23 cellular contexts compared by ENCODE assay signal in genomic region chr16:55559933-55560516, GRCh38. TPM values are rescaled to one million over a fixed set of nuclear protein-coding genes. Genes with fewer than 3 reads are reported as not detected.
A peak's percentile ranks its signal among the peaks of the same experiment; 100 is the strongest.
DNase-seq lines count a peak whose midpoint lies in the region; ATAC-seq and TF ChIP-seq lines count a peak whose summit lies in the region.
"Had no signal": no experiment of that assay in that cellular context is flagged by ENCODE, and none has a peak within 500 bp of the region (broad histone marks: within the 10 kb centered on the region; RNA-seq: fewer than 3 reads in every experiment).

No MANE protein-coding gene starts in this region.

- H3K36me3 ChIP-seq in cardiac muscle cell (no peaks in the 10 kb centered on the region), mucosa of descending colon (ENCODE audit: low read depth) (no peaks in the 10 kb centered on the region), upper lobe of right lung (no peaks in the 10 kb centered on the region)
- H3K36me3 ChIP-seq: Peyer's patch, SJSA1 had no signal

- H3K36me3 Mint-ChIP-seq in activated CD8-positive, alpha-beta memory T cell treated with anti-CD3 and anti-CD28 coated beads, Interleukin-2, amount 10 ng/mL, durations not matched to agents 7 days and 5 days, result no peaks in the 10 kb centered on the region
- H3K36me3 Mint-ChIP-seq: CD4-positive, CD25-positive, alpha-beta regulatory T cell had no signal

- H3K27ac ChIP-seq in cardiac muscle cell (peak overlapping the region; percentile 42), epithelial cell of prostate (peak overlapping the region; percentile 53), upper lobe of right lung (peak overlapping the region; percentile 31)
- H3K27ac ChIP-seq: HL-60, Peyer's patch, SJSA1 had no signal

- H3K27me3 Mint-ChIP-seq in activated CD8-positive, alpha-beta memory T cell treated with anti-CD3 and anti-CD28 coated beads, Interleukin-2, amount 10 ng/mL, durations not matched to agents 7 days and 5 days, result peaks cover 20% of the 10 kb centered on the region

- no peak for TF ChIP-seq CTCF in cardiac muscle cell (IDR thresholded peaks at IDR 0.05; ENCODE audit: low read depth, low read length)
- no peak for TF ChIP-seq CTCF in mucosa of descending colon (IDR thresholded peaks at IDR 0.05)
- no peak for TF ChIP-seq CTCF in upper lobe of right lung (IDR thresholded peaks at IDR 0.05)

- H3K9me3 Mint-ChIP-seq in activated CD8-positive, alpha-beta memory T cell treated with anti-CD3 and anti-CD28 coated beads, Interleukin-2, amount 10 ng/mL, durations not matched to agents 7 days and 5 days (ENCODE audit: low read depth), result peaks cover 2% of the 10 kb centered on the region

- peaks cover 19% of the 10 kb centered on the region for H3K4me1 ChIP-seq in cardiac muscle cell (ENCODE audit: low read depth)
- peaks cover 12% of the 10 kb centered on the region for H3K4me1 ChIP-seq in mucosa of descending colon (ENCODE audit: low read depth)
- H3K4me1 ChIP-seq in upper lobe of right lung, result peaks cover 19% of the 10 kb centered on the region
- H3K4me1 ChIP-seq: Peyer's patch had no signal

- H3K9me3 ChIP-seq in cardiac muscle cell (ENCODE audit: low read depth) (no peaks in the 10 kb centered on the region), mucosa of descending colon (no peaks in the 10 kb centered on the region), upper lobe of right lung (no peaks in the 10 kb centered on the region)
- H3K9me3 ChIP-seq: Peyer's patch, SJSA1 had no signal

- no peaks in the 10 kb centered on the region for H3K4me1 Mint-ChIP-seq in activated CD8-positive, alpha-beta memory T cell treated with anti-CD3 and anti-CD28 coated beads, Interleukin-2, amount 10 ng/mL, durations not matched to agents 7 days and 5 days
- H3K4me1 Mint-ChIP-seq: CD4-positive, CD25-positive, alpha-beta regulatory T cell had no signal

- DNase-seq in cardiac muscle cell (ENCODE audit: low read depth in 1 of 2, low spot score in 1 of 2) (peak in 1 of 2 donors; percentile 41), Right ventricle myocardium inferior (ENCODE audit: missing footprints) (no peak), epithelial cell of prostate (ENCODE audit: low read depth, low spot score) (no peak), mucosa of descending colon (no peak), upper lobe of right lung (no peak), NCI-H2171 (lab: John Stamatoyannopoulos, UW) (no peak)
- no peak for DNase-seq in activated CD8-positive, alpha-beta memory T cell treated with anti-CD3 and anti-CD28 coated beads, Interleukin-2, amount 10 ng/mL, durations not matched to agents 7 days and 5 days
- DNase-seq: CD4-positive, CD25-positive, alpha-beta regulatory T cell; EL; GF-D8; KBM-7; NCI-H1092; NCI-H1436; NCI-H187 treated with DMSO at 0.1 percent for 48 hours; NCI-H524 treated with DMSO at 0.1 percent for 48 hours; NCI-H82; Peyer's patch had no signal

- intact Hi-C loops in Right ventricle myocardium inferior (cut with DNase I) (no loop called here), mucosa of descending colon (cut with DNase I, micrococcal nuclease) (no loop called here), upper lobe of right lung (cut with DNase I) (no loop called here)

- H3K27me3 ChIP-seq in cardiac muscle cell (no peaks in the 10 kb centered on the region), upper lobe of right lung (no peaks in the 10 kb centered on the region)
- H3K27me3 ChIP-seq: Peyer's patch, SJSA1 had no signal

- CTCF ChIA-PET in activated CD8-positive, alpha-beta memory T cell treated with anti-CD3 and anti-CD28 coated beads, Interleukin-2, amount 10 ng/mL, durations not matched to agents 7 days and 5 days (lab: Charles Lee), result no interaction called here

- H3K27ac Mint-ChIP-seq in activated CD8-positive, alpha-beta memory T cell treated with anti-CD3 and anti-CD28 coated beads, Interleukin-2, amount 10 ng/mL, durations not matched to agents 7 days and 5 days, result no peak overlapping the region

- ATAC-seq in Right ventricle myocardium inferior, result no peak
- peak; percentile 51 for ATAC-seq in mucosa of descending colon
- ATAC-seq in upper lobe of right lung, result no peak
- no peak for ATAC-seq in activated CD8-positive, alpha-beta memory T cell treated with anti-CD3 and anti-CD28 coated beads, Interleukin-2, amount 10 ng/mL, durations not matched to agents 7 days and 5 days
- ATAC-seq in HG03442 (IDR thresholded peaks at IDR 0.05; ENCODE audit: unreplicated experiment), result no peak
- ATAC-seq: HepG2 had no signal

- H3K4me3 Mint-ChIP-seq in activated CD8-positive, alpha-beta memory T cell treated with anti-CD3 and anti-CD28 coated beads, Interleukin-2, amount 10 ng/mL, durations not matched to agents 7 days and 5 days, result no peak overlapping the region
- H3K4me3 Mint-ChIP-seq: CD4-positive, CD25-positive, alpha-beta regulatory T cell had no signal

- no peak overlapping the region for H3K4me3 ChIP-seq in cardiac muscle cell
- no peak overlapping the region for H3K4me3 ChIP-seq in mucosa of descending colon
- no peak overlapping the region for H3K4me3 ChIP-seq in upper lobe of right lung
- H3K4me3 ChIP-seq: Peyer's patch, SJSA1 had no signal

RNA-seq across cellular contexts. Expression of gene CAPNS2, which starts 6.5 kb away (rescaled TPM):
- total RNA-seq in cardiac muscle cell (not detected in 2 replicates), Right ventricle myocardium inferior (not detected), mucosa of descending colon (under 1 TPM; 0.41 to 0.60 (median 0.51) TPM), upper lobe of right lung (0.67 TPM)
- polyA plus RNA-seq in cardiac muscle cell, result not detected in 2 replicates
- total RNA-seq in activated CD8-positive, alpha-beta memory T cell treated with anti-CD3 and anti-CD28 coated beads, Interleukin-2, amount 10 ng/mL, durations not matched to agents 7 days and 5 days, result not detected
- total RNA-seq: CD4-positive, CD25-positive, alpha-beta regulatory T cell; OCI-LY7; SJSA1 had no signal
- polyA plus RNA-seq: BJ; CD4-positive, CD25-positive, alpha-beta regulatory T cell; HepG2 had no signal

RNA-seq across cellular contexts. Expression of gene LPCAT2, which starts 51.2 kb away (rescaled TPM):
- 1.5 and 6.2 TPM in 2 replicates for total RNA-seq in cardiac muscle cell
- 4.0 and 4.4 TPM in 2 replicates for polyA plus RNA-seq in cardiac muscle cell
- total RNA-seq in Right ventricle myocardium inferior, result 8.6 TPM
- total RNA-seq in mucosa of descending colon, result 10 to 100 TPM; 11.3 to 22.1 (median 13.8) TPM
- 32.8 TPM for total RNA-seq in upper lobe of right lung
- under 1 TPM; 0.18 to 0.59 TPM for total RNA-seq in activated CD8-positive, alpha-beta memory T cell treated with anti-CD3 and anti-CD28 coated beads, Interleukin-2, amount 10 ng/mL, durations not matched to agents 7 days and 5 days
- total RNA-seq: OCI-LY7 had no signal
